In the genomic region with DNA sequence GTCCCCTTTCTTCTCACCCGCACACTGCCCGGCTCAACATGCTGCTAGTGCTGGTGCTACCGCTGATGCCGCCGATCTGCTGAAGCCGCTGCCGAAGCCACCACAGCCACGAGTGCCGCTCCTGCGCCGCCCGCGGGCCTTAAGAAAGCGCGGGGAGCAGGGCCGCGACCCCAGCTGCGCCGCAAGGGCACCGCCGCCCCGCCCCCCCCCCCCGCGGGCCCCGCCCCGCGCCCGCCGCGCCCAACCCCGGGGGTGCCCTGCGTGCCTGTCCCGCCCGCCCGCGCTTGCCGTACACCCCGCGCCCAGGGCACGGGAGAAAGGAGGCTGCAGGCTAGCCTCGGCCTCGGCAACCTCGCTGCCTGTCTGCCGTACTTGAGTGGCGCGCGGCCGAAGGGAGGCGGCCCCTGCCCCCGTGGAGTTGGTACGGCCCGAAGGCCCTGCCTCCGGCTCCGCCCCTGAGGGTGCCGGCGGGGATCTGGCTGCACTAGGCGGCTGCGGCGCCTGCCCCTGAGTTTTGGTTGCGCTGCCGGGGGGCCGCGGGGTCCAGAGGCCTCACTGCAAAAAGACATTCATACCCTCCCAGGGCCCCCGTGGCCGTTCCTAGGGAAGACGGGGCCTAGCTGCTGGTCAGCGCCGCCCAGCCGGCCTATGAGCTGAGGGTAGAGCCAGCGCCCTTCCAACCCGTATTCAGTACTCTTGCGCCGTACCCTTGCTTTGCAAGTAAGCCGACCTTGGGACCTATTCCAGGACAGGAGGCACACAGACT, we compare ENCODE assay signal across 8 cellular contexts. TPM values are rescaled to one million over a fixed set of nuclear protein-coding genes. Genes with fewer than 3 reads are reported as not detected.
DNase-seq lines count a peak whose midpoint lies in the region; ATAC-seq, FAIRE-seq and TF ChIP-seq lines count a peak whose summit lies in the region.

A gene (minus strand): TSS at position 114 of the 766 bp plus-strand sequence. CDS start 74 bp downstream, at position 40.

- DNase-seq in D721Med (ENCODE audit: insufficient read length, low spot score), result peak; percentile 78
- DNase-seq in activated T-cell treated with anti-CD3 and anti-CD28 coated beads for 1 hour (ENCODE audit: low read depth), result peak; percentile 71
- DNase-seq in epithelial cell of esophagus (ENCODE audit: low read depth), result peak; percentile 76
- peak; percentile 55 to 64 for DNase-seq in stimulated activated CD8-positive, alpha-beta memory T cell treated with anti-CD3 and anti-CD28 coated beads, Interleukin-4, amount 100 ng/mL, for 1 hour (ENCODE audit: low read depth in 2 of 2, low spot score in 1 of 2)

- H3K9me3 ChIP-seq in HUES6 (ENCODE audit: control insufficient read depth, insufficient read depth, low read depth, low read length) (no peaks in the 10 kb centered on the region), OCI-LY3 (ENCODE audit: insufficient read depth, low read length) (no peaks in the 10 kb centered on the region), mononuclear cell (ENCODE audit: low read depth, low read length) (no peaks in the 10 kb centered on the region)

- H3K27ac ChIP-seq in HUES6 (ENCODE audit: low read depth, low read length) (peak within 1 kb of the TSS; percentile 95), OCI-LY3 (ENCODE audit: low read length) (peak within 1 kb of the TSS; percentile 73)

- peaks cover 17% of the 10 kb centered on the region for H3K4me1 ChIP-seq in HUES6 (ENCODE audit: control insufficient read depth, insufficient read depth, low read length)
- peaks cover 24% of the 10 kb centered on the region; the same call in 1 of the 2 replicates for H3K4me1 ChIP-seq in OCI-LY3 (ENCODE audit: low read length)
- peaks cover 50% of the 10 kb centered on the region for H3K4me1 ChIP-seq in mononuclear cell (ENCODE audit: insufficient read depth, low read length)

- H3K4me2 ChIP-seq in OCI-LY3 (ENCODE audit: low read length), result peak within 1 kb of the TSS; percentile 98

- H3K4me3 ChIP-seq in HUES6 (ENCODE audit: low read depth, low read length), result peak within 1 kb of the TSS; percentile 93
- H3K4me3 ChIP-seq in OCI-LY3 (ENCODE audit: low read length), result peak within 1 kb of the TSS; percentile 85
- peak within 1 kb of the TSS; percentile 63 for H3K4me3 ChIP-seq in epithelial cell of esophagus (ENCODE audit: low read length)
- H3K4me3 ChIP-seq in mononuclear cell (ENCODE audit: low read length), result peak within 1 kb of the TSS; percentile 74

- TF ChIP-seq CTCF in D721Med (IDR thresholded peaks at IDR 0.05; ENCODE audit: insufficient read depth, missing control alignments), result no peak
- TF ChIP-seq CTCF in OCI-LY3 (IDR thresholded peaks at IDR 0.05; ENCODE audit: low read depth, low read length), result no peak
- TF ChIP-seq CTCF in epithelial cell of esophagus (IDR thresholded peaks at IDR 0.05; ENCODE audit: insufficient read depth, low read depth, low read length, missing control alignments), result no peak

- H3K36me3 ChIP-seq in HUES6 (ENCODE audit: control insufficient read depth, insufficient read depth, low read length), result peaks cover 11% of the 10 kb centered on the region; the same call in 1 of the 2 replicates
- H3K36me3 ChIP-seq in OCI-LY3 (replicated peaks; ENCODE audit: low read depth, low read length), result peaks cover 8% of the 10 kb centered on the region

- no peak for FAIRE-seq in D721Med (lab: Jason Lieb, UNC)

- H2AFZ ChIP-seq in OCI-LY3 (ENCODE audit: low read depth, low read length), result peak within 1 kb of the TSS; percentile 50; the same call in 1 of the 2 replicates

- H3K79me2 ChIP-seq in OCI-LY3 (ENCODE audit: low read length), result peaks cover 41% of the 10 kb centered on the region

- peak; percentile 81 for ATAC-seq in GM21423 (IDR thresholded peaks at IDR 0.05; ENCODE audit: unreplicated experiment)

- no peaks in the 10 kb centered on the region for H4K20me1 ChIP-seq in OCI-LY3 (ENCODE audit: insufficient read depth, low read length)

- H3K9ac ChIP-seq in HUES6 (ENCODE audit: low read length), result peak within 1 kb of the TSS; percentile 97
- H3K9ac ChIP-seq in OCI-LY3 (ENCODE audit: low read length), result peak within 1 kb of the TSS; percentile 72

- H3K27me3 ChIP-seq in HUES6 (ENCODE audit: control insufficient read depth, insufficient read depth, low read length), result no peaks in the 10 kb centered on the region
- no peaks in the 10 kb centered on the region for H3K27me3 ChIP-seq in OCI-LY3 (ENCODE audit: low read depth, low read length)
- H3K27me3 ChIP-seq in mononuclear cell (ENCODE audit: insufficient read depth, low read length), result no peaks in the 10 kb centered on the region

RNA-seq across cellular contexts. Expression of the gene that starts here (rescaled TPM):
- 932 TPM for total RNA-seq in mononuclear cell

Comparison
In these comparisons a context has a peak if more than half of its experiments do, and no peak if none do; other contexts are left out.
1. Peak in every context shown above with its lines: DNase-seq, ATAC-seq, H3K4me3 ChIP-seq and H3K27ac ChIP-seq.